8 cellular contexts compared by ENCODE assay signal in genomic region chr9:95462419-95463121, GRCh38. TPM values are rescaled to one million over a fixed set of nuclear protein-coding genes. Genes with fewer than 3 reads are reported as not detected.
DNase-seq lines count a peak whose midpoint lies in the region; ATAC-seq and TF ChIP-seq lines count a peak whose summit lies in the region.

No MANE protein-coding gene starts in this region.

- peaks cover 39 to 49% (median 45%) of the 10 kb centered on the region in 3 donors for H3K4me1 Mint-ChIP-seq in CD8-positive, alpha-beta memory T cell

- H3K9me3 Mint-ChIP-seq in CD8-positive, alpha-beta memory T cell = no peaks in the 10 kb centered on the region

- TF ChIP-seq CTCF in GM20000 (IDR thresholded peaks at IDR 0.05; ENCODE audit: extremely low read depth, missing control alignments) = no peak
- no peak for TF ChIP-seq CTCF in gastroesophageal sphincter (IDR thresholded peaks at IDR 0.05)
- no peak for TF ChIP-seq CTCF in prostate gland (IDR thresholded peaks at IDR 0.05)
- no peak for TF ChIP-seq CTCF in upper lobe of right lung (IDR thresholded peaks at IDR 0.05)

- no peaks in the 10 kb centered on the region for H3K9me3 ChIP-seq in CD8-positive, alpha-beta memory T cell (ENCODE audit: low read length)
- H3K9me3 ChIP-seq in gastroesophageal sphincter = no peaks in the 10 kb centered on the region
- H3K9me3 ChIP-seq in prostate gland = no peaks in the 10 kb centered on the region
- H3K9me3 ChIP-seq in upper lobe of right lung = no peaks in the 10 kb centered on the region

- H3K27ac ChIP-seq in CD8-positive, alpha-beta memory T cell (ENCODE audit: low read depth, low read length) = peak overlapping the region; percentile 62
- peak overlapping the region in 3 of 4 donors; percentile 32 to 51 (median 49) for H3K27ac ChIP-seq in gastroesophageal sphincter
- H3K27ac ChIP-seq in prostate gland = peak overlapping the region; percentile 22 to 35
- H3K27ac ChIP-seq in upper lobe of right lung = peak overlapping the region; percentile 36

- peaks cover 31% of the 10 kb centered on the region for H3K36me3 ChIP-seq in CD8-positive, alpha-beta memory T cell (ENCODE audit: insufficient read depth, low read length)
- H3K36me3 ChIP-seq in gastroesophageal sphincter (peaks cover 0 to 65% of the 10 kb centered on the region in 2 donors), prostate gland (no peaks in the 10 kb centered on the region), upper lobe of right lung (peaks cover 64% of the 10 kb centered on the region)

- no peak for TF ChIP-seq EP300 in gastroesophageal sphincter (IDR thresholded peaks at IDR 0.05)

- 24 to 27% methylated on average over 5 to 16 of the region's 21 CpGs for WGBS in gastroesophageal sphincter (ENCODE audit: low coverage in 1 of 2), 2 donors
- WGBS in prostate gland = 3% methylated on average over 21 of the region's 21 CpGs

- intact Hi-C loops in prostate gland (cut with DNase I) (loop anchor here (5.0 kb wide), 1 partner anchor 45 kb away; no protein-coding TSS in a partner anchor), upper lobe of right lung (cut with DNase I) (no loop called here)

- ATAC-seq in gastroesophageal sphincter (peak; percentile 69), upper lobe of right lung (peak; percentile 86)

- peaks cover 18 to 66% (median 19%) of the 10 kb centered on the region in 3 donors for H3K36me3 Mint-ChIP-seq in CD8-positive, alpha-beta memory T cell

- peaks cover 0 to 7% of the 10 kb centered on the region in 2 donors for H3K27me3 Mint-ChIP-seq in CD8-positive, alpha-beta memory T cell

- peak overlapping the region; percentile 59 for H3K4me3 ChIP-seq in CD8-positive, alpha-beta memory T cell (ENCODE audit: low read length)
- peak overlapping the region in 1 of 2 donors; percentile 39 for H3K4me3 ChIP-seq in gastroesophageal sphincter
- H3K4me3 ChIP-seq in prostate gland = peak overlapping the region; percentile 2 to 9
- H3K4me3 ChIP-seq in upper lobe of right lung = peak overlapping the region; percentile 28

- H3K27me3 ChIP-seq in CD8-positive, alpha-beta memory T cell (ENCODE audit: insufficient read depth, low read length, poor library complexity, severe bottlenecking) = no peaks in the 10 kb centered on the region
- H3K27me3 ChIP-seq in gastroesophageal sphincter (no peaks in the 10 kb centered on the region), prostate gland (replicated peaks; ENCODE audit: insufficient read depth) (no peaks in the 10 kb centered on the region), upper lobe of right lung (no peaks in the 10 kb centered on the region)

- CTCF ChIA-PET in CD8-positive, alpha-beta memory T cell (lab: Charles Lee) = interaction anchor here (0.9 to 2.0 kb wide), 6 partner anchors 26 to 864 kb away, joined by 3 to 9 read pairs (median 3); no protein-coding TSS in a partner anchor

- POLR2A ChIA-PET in CD8-positive, alpha-beta memory T cell (lab: Charles Lee) = interaction anchor here (0.6 to 1.4 kb wide), 7 partner anchors 33 to 413 kb away, joined by 3 to 7 read pairs (median 6); partner anchors contain the start of gene ERCC6L2

- H3K4me1 ChIP-seq in CD8-positive, alpha-beta memory T cell (ENCODE audit: insufficient read depth, low read length) = peaks cover 29% of the 10 kb centered on the region
- H3K4me1 ChIP-seq in gastroesophageal sphincter (peaks cover 0 to 47% (median 3%) of the 10 kb centered on the region in 3 donors), prostate gland (replicated peaks) (peaks cover 4% of the 10 kb centered on the region), upper lobe of right lung (peaks cover 17% of the 10 kb centered on the region)

- H3K27ac Mint-ChIP-seq in CD8-positive, alpha-beta memory T cell = peak overlapping the region; percentile 71 to 96 (median 82)

- peak; percentile 63 to 89 (median 83) for DNase-seq in CD8-positive, alpha-beta memory T cell
- peak; percentile 87 for DNase-seq in GM20000 (ENCODE audit: low spot score)
- DNase-seq in HT1080 (ENCODE audit: low read depth) = peak; percentile 85
- DNase-seq in SIG-M5 treated with dmso at 0.1 percent for 504 hours (lab: John Stamatoyannopoulos, UW; ENCODE audit: unreplicated experiment) = peak; percentile 88
- peak; percentile 59 for DNase-seq in activated gamma-delta T cell treated with Interleukin-2 at 50 U/mL for 16 hours
- peak; percentile 65 for DNase-seq in prostate gland (ENCODE audit: low spot score)
- DNase-seq in upper lobe of right lung = no peak

- peak overlapping the region; percentile 68 to 94 (median 84) for H3K4me3 Mint-ChIP-seq in CD8-positive, alpha-beta memory T cell

- TF ChIP-seq POLR2A in gastroesophageal sphincter (IDR thresholded peaks at IDR 0.05) (no peak), prostate gland (IDR thresholded peaks at IDR 0.05) (no peak)

RNA-seq across cellular contexts. Expression of gene PTCH1, which starts 54.2 kb away (rescaled TPM):
- total RNA-seq in CD8-positive, alpha-beta memory T cell = 1 to 10 TPM; 7.1 to 7.9 TPM
- polyA plus RNA-seq in CD8-positive, alpha-beta memory T cell = 23.3 TPM
- total RNA-seq in HT1080 (2014; rRNA removed; shearing (Covaris generic)) = 0.77 and 2.1 TPM in 2 replicates
- polyA plus RNA-seq in HT1080 (2015; cell fraction: cytosol; rRNA removed) = 0.73 and 1.2 TPM in 2 replicates
- polyA plus RNA-seq in HT1080 (2015; cell fraction: nucleus; rRNA removed) = 1.6 and 2.7 TPM in 2 replicates
- 10 to 100 TPM; 12.5 to 20.3 (median 15.5) TPM for total RNA-seq in gastroesophageal sphincter
- 100 to 1,000 TPM in 1 of 2 donors, 10 to 100 TPM in 1; 27.5 to 108 TPM for total RNA-seq in prostate gland
- total RNA-seq in upper lobe of right lung = 25.9 TPM
